In the genomic region with DNA sequence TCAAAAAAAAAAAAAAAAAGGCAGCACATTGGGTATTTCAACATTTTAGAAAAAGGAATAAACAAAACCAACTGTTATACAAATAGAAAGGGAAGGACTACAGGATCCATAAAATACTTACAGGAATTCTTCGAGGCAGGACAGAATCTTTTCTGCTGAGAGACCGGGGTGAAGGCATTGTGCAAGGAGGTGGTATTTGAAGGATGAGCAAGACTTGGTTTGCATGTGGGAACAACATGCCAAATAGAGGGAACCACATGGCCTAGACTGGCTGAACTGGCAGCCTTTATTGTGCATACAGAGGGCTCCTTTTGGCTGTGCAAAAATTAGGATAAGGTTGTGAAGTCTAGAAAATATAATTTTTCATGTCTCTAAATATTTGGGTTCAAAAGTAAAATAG, we compare ENCODE assay signal across 1 cellular context.
TF ChIP-seq lines count a peak whose summit lies in the region.

No MANE protein-coding gene starts in this region.

TF ChIP-seq in HepG2, 621 proteins besides CTCF, POLR2A, EP300 and RAD21:
- TF ChIP-seq, protein P1, sequence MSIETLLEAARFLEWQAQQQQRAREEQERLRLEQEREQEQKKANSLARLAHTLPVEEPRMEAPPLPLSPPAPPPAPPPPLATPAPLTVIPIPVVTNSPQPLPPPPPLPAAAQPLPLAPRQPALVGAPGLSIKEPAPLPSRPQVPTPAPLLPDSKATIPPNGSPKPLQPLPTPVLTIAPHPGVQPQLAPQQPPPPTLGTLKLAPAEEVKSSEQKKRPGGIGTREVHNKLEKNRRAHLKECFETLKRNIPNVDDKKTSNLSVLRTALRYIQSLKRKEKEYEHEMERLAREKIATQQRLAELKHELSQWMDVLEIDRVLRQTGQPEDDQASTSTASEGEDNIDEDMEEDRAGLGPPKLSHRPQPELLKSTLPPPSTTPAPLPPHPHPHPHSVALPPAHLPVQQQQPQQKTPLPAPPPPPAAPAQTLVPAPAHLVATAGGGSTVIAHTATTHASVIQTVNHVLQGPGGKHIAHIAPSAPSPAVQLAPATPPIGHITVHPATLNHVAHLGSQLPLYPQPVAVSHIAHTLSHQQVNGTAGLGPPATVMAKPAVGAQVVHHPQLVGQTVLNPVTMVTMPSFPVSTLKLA (IDR thresholded peaks at IDR 0.05): peak; percentile 66
- TF ChIP-seq GTF3A (CRISPR knock-in tag; conservative IDR thresholded peaks at IDR 0.05): no peak
